ENCODE assay signal across 16 cellular contexts in genomic region chr21:31141389-31142021, GRCh38.
A peak's percentile ranks its signal among the peaks of the same experiment; 100 is the strongest.
DNase-seq lines count a peak whose midpoint lies in the region; ATAC-seq and TF ChIP-seq lines count a peak whose summit lies in the region.
"Had no signal": no experiment of that assay in that cellular context is flagged by ENCODE, and none has a peak within 500 bp of the region (broad histone marks: within the 10 kb centered on the region; RNA-seq: fewer than 3 reads in every experiment).

No MANE protein-coding gene starts in this region.

- TF ChIP-seq CTCF in nephron progenitor cell (IDR thresholded peaks at IDR 0.05), result no peak

- peak overlapping the region; percentile 16 to 59 for H3K27ac Mint-ChIP-seq in activated naive CD4-positive, alpha-beta T cell treated with anti-CD3 and anti-CD28 coated beads, Interleukin-2, amount 50 U/mL, for 72 hours
- H3K27ac Mint-ChIP-seq in activated T-helper 17 cell treated with anti-CD3 and anti-CD28 coated beads, Interleukin-2, amount 50 U/mL, for 72 hours, result peak overlapping the region; percentile 52
- H3K27ac Mint-ChIP-seq in nephron progenitor cell, result peak overlapping the region; percentile 91

- no peaks in the 10 kb centered on the region for H3K9me3 Mint-ChIP-seq in activated naive CD4-positive, alpha-beta T cell treated with anti-CD3 and anti-CD28 coated beads, Interleukin-2, amount 50 U/mL, for 72 hours
- no peaks in the 10 kb centered on the region for H3K9me3 Mint-ChIP-seq in activated T-helper 17 cell treated with anti-CD3 and anti-CD28 coated beads, Interleukin-2, amount 50 U/mL, for 72 hours
- no peaks in the 10 kb centered on the region for H3K9me3 Mint-ChIP-seq in nephron progenitor cell
- H3K9me3 Mint-ChIP-seq: CD4-positive, alpha-beta memory T cell had no signal

- no peak overlapping the region for H3K4me3 ChIP-seq in effector memory CD4-positive, alpha-beta T cell (ENCODE audit: insufficient read depth, low read depth, low read length, poor library complexity, severe bottlenecking)
- H3K4me3 ChIP-seq: Peyer's patch had no signal

- H3K27me3 Mint-ChIP-seq in activated T-helper 17 cell treated with anti-CD3 and anti-CD28 coated beads, Interleukin-2, amount 50 U/mL, for 72 hours, result no peaks in the 10 kb centered on the region
- H3K27me3 Mint-ChIP-seq in nephron progenitor cell (ENCODE audit: low read depth, poor library complexity), result no peaks in the 10 kb centered on the region
- H3K27me3 Mint-ChIP-seq: CD4-positive, alpha-beta memory T cell had no signal

- ATAC-seq in activated naive CD4-positive, alpha-beta T cell treated with anti-CD3 and anti-CD28 coated beads, Interleukin-2, amount 50 U/mL, for 72 hours, result no peak
- ATAC-seq in activated T-helper 17 cell treated with anti-CD3 and anti-CD28 coated beads, Interleukin-2, amount 50 U/mL, for 72 hours (replicated peaks), result no peak
- ATAC-seq: Right ventricle myocardium inferior had no signal

- no peaks in the 10 kb centered on the region for H3K9me3 ChIP-seq in effector memory CD4-positive, alpha-beta T cell (ENCODE audit: control insufficient read depth, low read length)
- H3K9me3 ChIP-seq: Peyer's patch had no signal

- no peaks in the 10 kb centered on the region for H3K4me1 Mint-ChIP-seq in activated T-helper 17 cell treated with anti-CD3 and anti-CD28 coated beads, Interleukin-2, amount 50 U/mL, for 72 hours
- H3K4me1 Mint-ChIP-seq in nephron progenitor cell, result peaks cover 30% of the 10 kb centered on the region

- H3K27me3 ChIP-seq in effector memory CD4-positive, alpha-beta T cell (replicated peaks; ENCODE audit: control insufficient read depth, insufficient read depth, low read length, poor library complexity, severe bottlenecking), result no peaks in the 10 kb centered on the region
- H3K27me3 ChIP-seq: Peyer's patch had no signal

- peaks cover 25% of the 10 kb centered on the region for H3K36me3 ChIP-seq in effector memory CD4-positive, alpha-beta T cell (ENCODE audit: control insufficient read depth, insufficient read depth, low read length)
- H3K36me3 ChIP-seq: Peyer's patch had no signal

- H3K36me3 Mint-ChIP-seq in activated naive CD4-positive, alpha-beta T cell treated with anti-CD3 and anti-CD28 coated beads, Interleukin-2, amount 50 U/mL, for 72 hours, result peaks cover 35 to 40% of the 10 kb centered on the region in 2 donors
- H3K36me3 Mint-ChIP-seq in activated T-helper 17 cell treated with anti-CD3 and anti-CD28 coated beads, Interleukin-2, amount 50 U/mL, for 72 hours (ENCODE audit: low read depth), result peaks cover 94% of the 10 kb centered on the region
- H3K36me3 Mint-ChIP-seq in nephron progenitor cell (ENCODE audit: low read depth), result peaks cover 50% of the 10 kb centered on the region

- H3K4me1 ChIP-seq in effector memory CD4-positive, alpha-beta T cell (ENCODE audit: control insufficient read depth, insufficient read depth, low read length, poor library complexity, severe bottlenecking), result no peaks in the 10 kb centered on the region
- H3K4me1 ChIP-seq: Peyer's patch had no signal

- no peak overlapping the region for H3K27ac ChIP-seq in effector memory CD4-positive, alpha-beta T cell (ENCODE audit: insufficient read depth, low read length, poor library complexity, severe bottlenecking)
- H3K27ac ChIP-seq: KMS-11, Peyer's patch had no signal

- H3K4me3 Mint-ChIP-seq in activated T-helper 17 cell treated with anti-CD3 and anti-CD28 coated beads, Interleukin-2, amount 50 U/mL, for 72 hours, result no peak overlapping the region
- H3K4me3 Mint-ChIP-seq in nephron progenitor cell, result peak overlapping the region; percentile 26
- H3K4me3 Mint-ChIP-seq: CD4-positive, alpha-beta memory T cell had no signal

- no peak for DNase-seq in activated naive CD4-positive, alpha-beta T cell treated with anti-CD3 and anti-CD28 coated beads, Interleukin-2, amount 50 U/mL, for 72 hours (ENCODE audit: low spot score in 2 of 2)
- DNase-seq in activated naive CD4-positive, alpha-beta T cell (lab: John Stamatoyannopoulos, UW), result no peak
- DNase-seq in nephron progenitor cell, result no peak
- DNase-seq in islet precursor cell, result no peak
- DNase-seq in stimulated activated CD4-positive, alpha-beta T cell treated with anti-CD3 and anti-CD28 coated beads, Interleukin-1b, Interleukin-23, amount 100 ng/mL, for 48 hours, result no peak
- no peak for DNase-seq in effector memory CD4-positive, alpha-beta T cell
- DNase-seq: CD4-positive, alpha-beta memory T cell; NCI-H1092; NCI-H146; NCI-H2081 treated with DMSO at 0.1 percent for 48 hours; NCI-H510A treated with DMSO at 0.1 percent for 48 hours; NCI-H82; Peyer's patch had no signal

Comparison
In these comparisons a context has a peak if more than half of its experiments do, and no peak if none do; other contexts are left out.
1. H3K27ac Mint-ChIP-seq: peak in every context shown above with its lines; median percentile 91 in nephron progenitor cell; 52 in activated T-helper 17 cell treated with anti-CD3 and anti-CD28 coated beads, Interleukin-2, amount 50 U/mL, for 72 hours; 38 in activated naive CD4-positive, alpha-beta T cell treated with anti-CD3 and anti-CD28 coated beads, Interleukin-2, amount 50 U/mL, for 72 hours.